19 cellular contexts compared by ENCODE assay signal in genomic region chr2:154400891-154401290, GRCh38.
"Had no signal": no experiment of that assay in that cellular context is flagged by ENCODE, and none has a peak within 500 bp of the region (broad histone marks: within the 10 kb centered on the region; RNA-seq: fewer than 3 reads in every experiment).

No MANE protein-coding gene starts in this region.

- H3K27me3 ChIP-seq: esophagus muscularis mucosa, gastroesophageal sphincter, spleen, transverse colon had no signal

- ATAC-seq: effector memory CD8-positive, alpha-beta T cell; gastroesophageal sphincter; naive thymus-derived CD4-positive, alpha-beta T cell; psoas muscle; sciatic nerve; stimulated activated naive B cell treated with anti-CD40 and anti-IgM and Interleukin-4, amounts not matched to agents 10 μg/mL and 1 μg/mL and 100 μg/mL, for 72 hours; stimulated activated naive CD8-positive, alpha-beta T cell treated with anti-CD3 and anti-CD28 coated beads, Interleukin-15, amount 100 ng/mL, for 72 hours had no signal

- DNase-seq: effector memory CD8-positive, alpha-beta T cell; foreskin fibroblast; glutamatergic neuron; naive thymus-derived CD4-positive, alpha-beta T cell; nephron progenitor cell; psoas muscle; spleen; stimulated activated CD4-positive, alpha-beta T cell treated with anti-CD3 and anti-CD28 coated beads, Interleukin-15, amount 100 ng/mL, for 24 hours; stimulated activated CD4-positive, alpha-beta T cell treated with anti-CD3 and anti-CD28 coated beads, Interleukin-2, amount 100 ng/mL, for 24 hours; stimulated activated CD4-positive, alpha-beta T cell treated with anti-CD3 and anti-CD28 coated beads, Interleukin-4, amount 100 ng/mL, for 4 hours; stimulated activated naive B cell treated with anti-CD40 and anti-IgM and Interleukin-4, amounts not matched to agents 10 μg/mL and 1 μg/mL and 100 μg/mL, for 72 hours; stimulated activated naive CD8-positive, alpha-beta T cell treated with anti-CD3 and anti-CD28 coated beads, Interleukin-15, amount 100 ng/mL, for 72 hours; transverse colon had no signal

- FAIRE-seq: colon had no signal

- H3K36me3 ChIP-seq: esophagus muscularis mucosa, gastroesophageal sphincter, spleen, thoracic aorta, transverse colon had no signal

- H3K9me3 ChIP-seq: esophagus muscularis mucosa, gastroesophageal sphincter, psoas muscle, spleen, thoracic aorta, transverse colon had no signal

- H3K4me3 ChIP-seq: esophagus muscularis mucosa, gastroesophageal sphincter, psoas muscle, spleen, thoracic aorta, transverse colon had no signal

- H3K27ac ChIP-seq: epithelial cell of prostate, esophagus muscularis mucosa, gastroesophageal sphincter, psoas muscle, spleen, thoracic aorta, transverse colon had no signal

- H3K4me1 ChIP-seq: esophagus muscularis mucosa, gastroesophageal sphincter, psoas muscle, spleen, transverse colon had no signal
